ENCODE assay signal across 18 cellular contexts in the genomic region with DNA sequence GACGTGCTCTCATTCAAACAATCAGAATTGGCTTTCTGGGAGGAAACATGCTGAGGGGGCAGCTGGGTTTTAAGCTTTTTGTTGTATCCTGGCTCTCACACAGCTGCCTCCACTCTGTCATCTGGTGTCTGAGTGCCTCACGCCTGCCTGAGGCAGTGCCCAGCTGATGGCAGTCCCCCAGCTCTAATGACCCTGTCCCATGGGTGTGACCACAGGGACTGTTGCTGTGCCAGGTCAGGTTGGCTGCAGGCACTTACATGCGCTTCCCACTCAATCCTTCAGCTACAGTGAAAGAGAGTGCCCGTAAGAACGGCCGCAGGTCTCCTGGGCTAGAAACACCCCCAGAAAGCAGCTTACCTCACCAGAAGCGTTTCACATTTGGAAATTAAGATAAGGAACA. TPM values are rescaled to one million over a fixed set of nuclear protein-coding genes. Genes with fewer than 3 reads are reported as not detected.
DNase-seq lines count a peak whose midpoint lies in the region; ATAC-seq, FAIRE-seq and TF ChIP-seq lines count a peak whose summit lies in the region.
"Had no signal": no experiment of that assay in that cellular context is flagged by ENCODE, and none has a peak within 500 bp of the region (broad histone marks: within the 10 kb centered on the region; RNA-seq: fewer than 3 reads in every experiment).

No MANE protein-coding gene starts in this region.

- 73% methylated on average over 4 of the region's 7 CpGs for WGBS in mammary epithelial cell (ENCODE audit: low coverage, missing lambda C conversion rate)
- WGBS in liver: 73% methylated on average over 7 of the region's 7 CpGs
- WGBS in small intestine, 3 donors: 81 to 89% (median 86%) methylated on average over 7 of the region's 7 CpGs

- no peaks in the 10 kb centered on the region for H3K36me3 ChIP-seq in breast epithelium
- peaks cover 6% of the 10 kb centered on the region for H3K36me3 ChIP-seq in mammary epithelial cell (ENCODE audit: insufficient read depth, low read length)
- peaks cover 4 to 45% (median 21%) of the 10 kb centered on the region in 4 donors for H3K36me3 ChIP-seq in liver (ENCODE audit: control insufficient read depth in 4 of 4, insufficient read depth in 3 of 4, low read depth in 1 of 4, low read length in 3 of 4)
- peaks cover 83% of the 10 kb centered on the region for H3K36me3 ChIP-seq in upper lobe of right lung
- peaks cover 20 to 21% of the 10 kb centered on the region in 2 donors for H3K36me3 ChIP-seq in small intestine (ENCODE audit: control insufficient read depth in 2 of 2, insufficient read depth in 2 of 2, low read length in 2 of 2)
- H3K36me3 ChIP-seq: uterus had no signal

- peaks cover 8 to 14% of the 10 kb centered on the region in 2 donors for H3K4me1 ChIP-seq in breast epithelium
- H3K4me1 ChIP-seq in mammary epithelial cell (ENCODE audit: insufficient read depth, low read length): peaks cover 17% of the 10 kb centered on the region
- peaks cover 3 to 19% (median 14%) of the 10 kb centered on the region in 4 donors for H3K4me1 ChIP-seq in liver (ENCODE audit: control insufficient read depth in 4 of 4, insufficient read depth in 4 of 4, low read length in 3 of 4)
- H3K4me1 ChIP-seq in upper lobe of right lung: peaks cover 30% of the 10 kb centered on the region
- no peaks in the 10 kb centered on the region for H3K4me1 ChIP-seq in small intestine (ENCODE audit: control insufficient read depth in 2 of 2, insufficient read depth in 1 of 2, low read depth in 1 of 2, low read length in 1 of 2)
- H3K4me1 ChIP-seq: uterus had no signal

- no peak overlapping the region for H3K9ac ChIP-seq in mammary epithelial cell (ENCODE audit: insufficient read depth, low read length)
- no peak overlapping the region for H3K9ac ChIP-seq in liver (ENCODE audit: low read depth in 1 of 2, low read length in 2 of 2)

- TF ChIP-seq POLR2A in breast epithelium (IDR thresholded peaks at IDR 0.05): no peak

- no peaks in the 10 kb centered on the region for H4K20me1 ChIP-seq in mammary epithelial cell (ENCODE audit: insufficient read depth, low read length)

- DNase-seq in breast epithelium (ENCODE audit: low spot score in 2 of 2) (peak; percentile 48 to 69), mammary epithelial cell (no peak), SHP77 treated with DMSO at 0.1 percent for 48 hours (lab: John Stamatoyannopoulos, UW) (peak; percentile 80), upper lobe of right lung (no peak), small intestine (no peak)
- DNase-seq: activated CD4-positive, alpha-beta T cell treated with anti-CD3 and anti-CD28 coated beads, Interleukin-2, amount 10 ng/mL, durations not matched to agents 7 days and 5 days; EL; GOT3; NCI-H187 treated with DMSO at 0.1 percent for 48 hours; stimulated activated CD4-positive, alpha-beta T cell treated with anti-CD3 and anti-CD28 coated beads, Interleukin-2, amount 100 ng/mL, for 48 hours; T-helper 17 cell; uterus had no signal

- no peaks in the 10 kb centered on the region for H3K27me3 ChIP-seq in breast epithelium
- H3K27me3 ChIP-seq in mammary epithelial cell (ENCODE audit: insufficient read depth, low read length): no peaks in the 10 kb centered on the region
- no peaks in the 10 kb centered on the region for H3K27me3 ChIP-seq in liver (ENCODE audit: control insufficient read depth in 4 of 4, insufficient read depth in 4 of 4, low read length in 3 of 4)
- H3K27me3 ChIP-seq in upper lobe of right lung: no peaks in the 10 kb centered on the region
- no peaks in the 10 kb centered on the region for H3K27me3 ChIP-seq in small intestine (ENCODE audit: control insufficient read depth in 2 of 2, insufficient read depth in 2 of 2, low read length in 2 of 2)
- H3K27me3 ChIP-seq: ascending aorta, uterus had no signal

- no peak overlapping the region for H2AFZ ChIP-seq in mammary epithelial cell (ENCODE audit: low read depth, low read length)

- no peak for TF ChIP-seq RAD21 in liver (IDR thresholded peaks at IDR 0.05)

- no peak for FAIRE-seq in small intestine (lab: Jason Lieb, UNC)
- FAIRE-seq: GM12891 had no signal

- TF ChIP-seq CTCF in breast epithelium (IDR thresholded peaks at IDR 0.05) (no peak), mammary epithelial cell (conservative IDR thresholded peaks at IDR 0.05 in 1 of 2, IDR thresholded peaks at IDR 0.05 in 1 of 2; ENCODE audit: extremely low read depth in 1 of 2, insufficient read depth in 1 of 2, low read depth in 1 of 2, low read length in 2 of 2) (no peak), liver (IDR thresholded peaks at IDR 0.05; ENCODE audit: low read depth, low read length, missing input control) (no peak), upper lobe of right lung (IDR thresholded peaks at IDR 0.05) (no peak)

- CTCF ChIA-PET in mammary epithelial cell (lab: Charles Lee; ENCODE audit: low non-redundant PET): no interaction called here

- dilution Hi-C loops in mammary epithelial cell (cut with HindIII; ENCODE audit: low sequenced_read_pairs): no loop called here

- no peak overlapping the region for H3K4me2 ChIP-seq in mammary epithelial cell (ENCODE audit: insufficient read depth, low read depth, low read length)

- H3K4me3 ChIP-seq in breast epithelium (no peak overlapping the region), mammary epithelial cell (replicated peaks in 1 of 3; ENCODE audit: insufficient read depth in 1 of 3, low read depth in 2 of 3, low read length in 3 of 3) (no peak overlapping the region), liver (ENCODE audit: low read depth in 1 of 3, low read length in 3 of 3) (no peak overlapping the region), upper lobe of right lung (no peak overlapping the region), small intestine (ENCODE audit: low read depth in 1 of 2, low read length in 2 of 2) (no peak overlapping the region)
- H3K4me3 ChIP-seq: ascending aorta, uterus had no signal

- in situ Hi-C loops in mammary epithelial cell (cut with MboI; ENCODE audit: low sequenced_read_pairs in 2 of 2): no loop called here

- ATAC-seq in upper lobe of right lung: peak; percentile 13
- ATAC-seq in GM18861 (IDR thresholded peaks at IDR 0.05; ENCODE audit: unreplicated experiment): no peak
- ATAC-seq in HG03097 (IDR thresholded peaks at IDR 0.05; ENCODE audit: low FRiP score, unreplicated experiment): no peak
- ATAC-seq: activated T-helper 17 cell treated with anti-CD3 and anti-CD28 coated beads, Interleukin-2, amount 50 U/mL, for 72 hours; T-helper 17 cell had no signal

- H3K79me2 ChIP-seq in mammary epithelial cell (ENCODE audit: insufficient read depth, low read length): no peaks in the 10 kb centered on the region

- BruUV-seq in mammary epithelial cell (replicated peaks; lab: Mats Ljungman, UMichigan): no TSS peak

- H3K27ac ChIP-seq in breast epithelium: peak overlapping the region; percentile 77 to 95
- H3K27ac ChIP-seq in mammary epithelial cell (ENCODE audit: insufficient read depth, low read depth, low read length): no peak overlapping the region
- H3K27ac ChIP-seq in liver (ENCODE audit: low read depth in 1 of 2, low read length in 2 of 2): peak overlapping the region in 1 of 2 donors; percentile 1
- H3K27ac ChIP-seq in upper lobe of right lung: no peak overlapping the region
- no peak overlapping the region for H3K27ac ChIP-seq in small intestine (ENCODE audit: low read depth in 1 of 2, low read length in 1 of 2)
- H3K27ac ChIP-seq: ascending aorta had no signal

- intact Hi-C loops in breast epithelium (cut with DNase I; ENCODE audit: low total_unique reads) (no loop called here), mammary epithelial cell (cut with micrococcal nuclease) (no loop called here), upper lobe of right lung (cut with DNase I) (no loop called here)

- no peaks in the 10 kb centered on the region for H3K9me3 ChIP-seq in breast epithelium
- H3K9me3 ChIP-seq in mammary epithelial cell (replicated peaks; ENCODE audit: insufficient read depth, low read length): no peaks in the 10 kb centered on the region
- no peaks in the 10 kb centered on the region for H3K9me3 ChIP-seq in liver (ENCODE audit: control insufficient read depth in 4 of 4, low read length in 3 of 4)
- H3K9me3 ChIP-seq in upper lobe of right lung: no peaks in the 10 kb centered on the region
- H3K9me3 ChIP-seq in small intestine (ENCODE audit: control insufficient read depth, low read depth): no peaks in the 10 kb centered on the region
- H3K9me3 ChIP-seq: ascending aorta, uterus had no signal

TF ChIP-seq in liver, 16 proteins besides CTCF, POLR2A, EP300 and RAD21:
- peak; percentile 28 for TF ChIP-seq SP1 (IDR thresholded peaks at IDR 0.05)
- peak in 1 of 2 donors; percentile 52 for TF ChIP-seq RXRA (IDR thresholded peaks at IDR 0.05)
- TF ChIP-seq, protein P1, sequence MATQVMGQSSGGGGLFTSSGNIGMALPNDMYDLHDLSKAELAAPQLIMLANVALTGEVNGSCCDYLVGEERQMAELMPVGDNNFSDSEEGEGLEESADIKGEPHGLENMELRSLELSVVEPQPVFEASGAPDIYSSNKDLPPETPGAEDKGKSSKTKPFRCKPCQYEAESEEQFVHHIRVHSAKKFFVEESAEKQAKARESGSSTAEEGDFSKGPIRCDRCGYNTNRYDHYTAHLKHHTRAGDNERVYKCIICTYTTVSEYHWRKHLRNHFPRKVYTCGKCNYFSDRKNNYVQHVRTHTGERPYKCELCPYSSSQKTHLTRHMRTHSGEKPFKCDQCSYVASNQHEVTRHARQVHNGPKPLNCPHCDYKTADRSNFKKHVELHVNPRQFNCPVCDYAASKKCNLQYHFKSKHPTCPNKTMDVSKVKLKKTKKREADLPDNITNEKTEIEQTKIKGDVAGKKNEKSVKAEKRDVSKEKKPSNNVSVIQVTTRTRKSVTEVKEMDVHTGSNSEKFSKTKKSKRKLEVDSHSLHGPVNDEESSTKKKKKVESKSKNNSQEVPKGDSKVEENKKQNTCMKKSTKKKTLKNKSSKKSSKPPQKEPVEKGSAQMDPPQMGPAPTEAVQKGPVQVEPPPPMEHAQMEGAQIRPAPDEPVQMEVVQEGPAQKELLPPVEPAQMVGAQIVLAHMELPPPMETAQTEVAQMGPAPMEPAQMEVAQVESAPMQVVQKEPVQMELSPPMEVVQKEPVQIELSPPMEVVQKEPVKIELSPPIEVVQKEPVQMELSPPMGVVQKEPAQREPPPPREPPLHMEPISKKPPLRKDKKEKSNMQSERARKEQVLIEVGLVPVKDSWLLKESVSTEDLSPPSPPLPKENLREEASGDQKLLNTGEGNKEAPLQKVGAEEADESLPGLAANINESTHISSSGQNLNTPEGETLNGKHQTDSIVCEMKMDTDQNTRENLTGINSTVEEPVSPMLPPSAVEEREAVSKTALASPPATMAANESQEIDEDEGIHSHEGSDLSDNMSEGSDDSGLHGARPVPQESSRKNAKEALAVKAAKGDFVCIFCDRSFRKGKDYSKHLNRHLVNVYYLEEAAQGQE (IDR thresholded peaks at IDR 0.05): no peak
- peak; percentile 20 to 38 for TF ChIP-seq HNF4A (conservative IDR thresholded peaks at IDR 0.05)

RNA-seq across cellular contexts. Expression of gene ARFGAP3, which starts 53.6 kb away (rescaled TPM):
- total RNA-seq in breast epithelium (10 to 100 TPM; 51.2 to 90.7 (median 70.8) TPM), mammary epithelial cell (10 to 100 TPM; 46.5 to 60.8 TPM), liver (10 to 100 TPM; 19.5 to 55.1 TPM), upper lobe of right lung (53.7 TPM)
- polyA plus RNA-seq in mammary epithelial cell (24.9 TPM), liver (10 to 100 TPM; 18.2 to 35.6 TPM), small intestine (10 to 100 TPM; 29.1 to 59.2 (median 47.0) TPM)
- 10.3 TPM for polyA minus RNA-seq in mammary epithelial cell

Comparison
In these comparisons a context has a peak if more than half of its experiments do, and no peak if none do; other contexts are left out.
1. DNase-seq: peak in breast epithelium (2 of 2) and SHP77 treated with DMSO at 0.1 percent for 48 hours (single experiment); none in mammary epithelial cell (single experiment), upper lobe of right lung (single experiment) and small intestine (single experiment).
2. H3K27ac ChIP-seq: peak in breast epithelium (2 of 2); none in mammary epithelial cell (single experiment), upper lobe of right lung (single experiment) and small intestine (0 of 2).